ENCODE assay signal across 8 cellular contexts in the genomic region with DNA sequence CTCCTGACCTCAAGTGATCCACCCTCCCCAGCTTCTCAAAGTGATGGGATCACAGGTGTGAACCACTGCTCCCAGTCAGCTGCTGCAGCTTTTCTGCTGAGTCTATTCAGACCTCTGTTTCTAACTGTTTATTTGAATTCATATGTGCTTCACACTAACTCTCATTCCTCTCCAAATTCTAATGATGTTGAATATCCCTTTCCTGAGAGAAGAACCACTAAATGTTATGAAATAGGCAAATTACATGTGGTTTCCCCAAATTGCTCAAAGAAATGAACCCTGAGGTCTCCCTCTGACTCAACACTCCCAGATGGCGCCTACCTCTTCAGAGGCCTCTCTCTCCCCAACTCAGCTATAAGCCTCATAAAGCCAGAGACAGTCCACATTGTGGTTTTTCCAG.
DNase-seq lines count a peak whose midpoint lies in the region; ATAC-seq and TF ChIP-seq lines count a peak whose summit lies in the region.

No MANE protein-coding gene starts in this region.

- H3K79me1 ChIP-seq in mesendoderm (ENCODE audit: low read length): no peaks in the 10 kb centered on the region

- DNase-seq in GM03348 (ENCODE audit: low spot score) (peak; percentile 85), NCI-H524 treated with DMSO at 0.1 percent for 48 hours (lab: John Stamatoyannopoulos, UW) (peak; percentile 33), fibroblast of villous mesenchyme (ENCODE audit: low read depth) (peak; percentile 99), amygdala (lab: John Stamatoyannopoulos, UW) (no peak), mesendoderm (no peak)
- no peak for DNase-seq in activated naive CD4-positive, alpha-beta T cell treated with Interleukin-2 at 50 U/mL for 16 hours

- ATAC-seq in HG02610 (IDR thresholded peaks at IDR 0.05; ENCODE audit: unreplicated experiment) (peak; percentile 96), HG03097 (IDR thresholded peaks at IDR 0.05; ENCODE audit: low FRiP score, unreplicated experiment) (no peak)

- H3K4me1 ChIP-seq in mesendoderm (ENCODE audit: control insufficient read depth, low read depth, low read length): no peaks in the 10 kb centered on the region

- no peak overlapping the region for H3K23ac ChIP-seq in mesendoderm (ENCODE audit: low read length)

- H3K27ac ChIP-seq in mesendoderm (ENCODE audit: low read depth, low read length): no peak overlapping the region

- no peak overlapping the region for H3K4ac ChIP-seq in mesendoderm (ENCODE audit: low read depth, low read length)

- H3K9ac ChIP-seq in mesendoderm (ENCODE audit: low read length): no peak overlapping the region

- no peak overlapping the region for H3K18ac ChIP-seq in mesendoderm (ENCODE audit: low read length)

- no peak overlapping the region for H2BK5ac ChIP-seq in mesendoderm (ENCODE audit: low read length)

- no peak overlapping the region for H2BK15ac ChIP-seq in mesendoderm (replicated peaks; ENCODE audit: low read depth)

- no peaks in the 10 kb centered on the region for H3K36me3 ChIP-seq in mesendoderm (ENCODE audit: control insufficient read depth, insufficient read depth, low read length)

- H2AK5ac ChIP-seq in mesendoderm (ENCODE audit: low read length): no peak overlapping the region

- H2BK120ac ChIP-seq in mesendoderm (ENCODE audit: low read depth, low read length): no peak overlapping the region

- no peak overlapping the region for H4K8ac ChIP-seq in mesendoderm (ENCODE audit: low read depth, low read length)

- H3K4me3 ChIP-seq in fibroblast of villous mesenchyme (ENCODE audit: low read depth, low read length) (no peak overlapping the region), mesendoderm (ENCODE audit: low read length) (no peak overlapping the region)

- no peaks in the 10 kb centered on the region for H3K79me2 ChIP-seq in mesendoderm (ENCODE audit: control insufficient read depth, insufficient read depth, low read length)

- no peak for TF ChIP-seq CTCF in fibroblast of villous mesenchyme (IDR thresholded peaks at IDR 0.05; ENCODE audit: insufficient read depth, low read depth, low read length)

- no peaks in the 10 kb centered on the region for H3K27me3 ChIP-seq in mesendoderm (ENCODE audit: insufficient read depth, low read length, poor library complexity)

- H3K56ac ChIP-seq in mesendoderm (ENCODE audit: low read length): no peak overlapping the region

- no CpG with 5 or more reads among the region's 1 CpG for WGBS in mesendoderm (ENCODE audit: extremely low coverage, insufficient coverage, low lambda C conversion rate)

- no peak overlapping the region for H4K5ac ChIP-seq in mesendoderm (ENCODE audit: low read length)

- no peak overlapping the region for H3K4me2 ChIP-seq in mesendoderm (ENCODE audit: low read length)

Comparison
In these comparisons a context has a peak if more than half of its experiments do, and no peak if none do; other contexts are left out.
1. DNase-seq: peak in GM03348 (single experiment), NCI-H524 treated with DMSO at 0.1 percent for 48 hours (single experiment) and fibroblast of villous mesenchyme (single experiment); none in amygdala (0 of 56), mesendoderm (single experiment) and activated naive CD4-positive, alpha-beta T cell treated with Interleukin-2 at 50 U/mL for 16 hours (single experiment).